In genomic region chr17:73210002-73210678, GRCh38 we compare ENCODE assay signal across 11 cellular contexts. TPM values are rescaled to one million over a fixed set of nuclear protein-coding genes. Genes with fewer than 3 reads are reported as not detected.
DNase-seq lines count a peak whose midpoint lies in the region; ATAC-seq and TF ChIP-seq lines count a peak whose summit lies in the region.
"Had no signal": no experiment of that assay in that cellular context is flagged by ENCODE, and none has a peak within 500 bp of the region (broad histone marks: within the 10 kb centered on the region; RNA-seq: fewer than 3 reads in every experiment).

No MANE protein-coding gene starts in this region.

- H3K4me3 ChIP-seq in AG04450 (ENCODE audit: low read depth, low read length) (no peak overlapping the region), DND-41 (ENCODE audit: low read depth in 1 of 2, low read length in 2 of 2) (no peak overlapping the region), SK-N-SH (ENCODE audit: low read depth in 2 of 2, low read length in 1 of 2) (no peak overlapping the region), fibroblast of lung (replicated peaks in 1 of 4; ENCODE audit: control extremely low read depth in 1 of 4, insufficient read depth in 1 of 4, low read depth in 3 of 4, low read length in 4 of 4) (no peak overlapping the region), gastrocnemius medialis (no peak overlapping the region)
- H3K4me3 ChIP-seq: upper lobe of left lung had no signal

- POLR2A ChIA-PET in AG04450 (lab: Yijun Ruan, JAX) (no interaction called here), SK-N-SH (lab: Yijun Ruan, JAX) (no interaction called here)

- TF ChIP-seq CTCF in AG04450 (IDR thresholded peaks at IDR 0.05; ENCODE audit: low read depth, low read length) (peak; percentile 42; the same call in 1 of the 2 replicates), DND-41 (IDR thresholded peaks at IDR 0.05; ENCODE audit: borderline replicate concordance, extremely low read depth, low read length, poor library complexity, severe bottlenecking) (peak; percentile 22), SK-N-SH (IDR thresholded peaks at IDR 0.05) (peak; percentile 63), fibroblast of lung (conservative IDR thresholded peaks at IDR 0.05 in 1 of 2, IDR thresholded peaks at IDR 0.05 in 1 of 2; ENCODE audit: low read depth in 1 of 2, low read length in 2 of 2) (peak; percentile 17 to 38), gastrocnemius medialis (IDR thresholded peaks at IDR 0.05 in 4 of 5, conservative IDR thresholded peaks at IDR 0.05 in 1 of 5) (no peak)

- ATAC-seq in DND-41 (ENCODE audit: insufficient read depth, low read depth) (peak; percentile 47; the same call in 1 of the 3 replicates), gastrocnemius medialis (no peak)

- 84% methylated on average over 8 of the region's 8 CpGs for WGBS in SK-N-SH (ENCODE audit: low lambda C conversion rate)

- H3K27ac ChIP-seq in AG04450 (ENCODE audit: low read depth, low read length) = no peak overlapping the region
- no peak overlapping the region for H3K27ac ChIP-seq in DND-41 (ENCODE audit: low read length)
- 0 out of 4 replicates have a peak overlapping the region, but pooled peaks of 1 of the 2 experiments have one; percentile 4 for H3K27ac ChIP-seq in SK-N-SH (ENCODE audit: low read depth in 2 of 2, low read length in 1 of 2)
- H3K27ac ChIP-seq in fibroblast of lung (ENCODE audit: insufficient read depth, low read length) = no peak overlapping the region
- H3K27ac ChIP-seq in gastrocnemius medialis = no peak overlapping the region
- H3K27ac ChIP-seq: upper lobe of left lung had no signal

- intact Hi-C loops in gastrocnemius medialis (cut with DNase I; ENCODE audit: low total_unique reads) = no loop called here

- H3K9me3 ChIP-seq in AG04450 (ENCODE audit: control insufficient read depth, insufficient read depth, low read length) = no peaks in the 10 kb centered on the region
- no peaks in the 10 kb centered on the region for H3K9me3 ChIP-seq in DND-41 (ENCODE audit: insufficient read depth, low read length, severe bottlenecking)
- H3K9me3 ChIP-seq in SK-N-SH = no peaks in the 10 kb centered on the region
- H3K9me3 ChIP-seq in fibroblast of lung (ENCODE audit: control insufficient read depth, insufficient read depth, low read depth, low read length) = no peaks in the 10 kb centered on the region
- no peaks in the 10 kb centered on the region for H3K9me3 ChIP-seq in gastrocnemius medialis
- H3K9me3 ChIP-seq: upper lobe of left lung had no signal

- H4K20me1 ChIP-seq in DND-41 (ENCODE audit: insufficient read depth, low read length) (no peaks in the 10 kb centered on the region), SK-N-SH (ENCODE audit: insufficient read depth) (peaks cover 16% of the 10 kb centered on the region), fibroblast of lung (ENCODE audit: control insufficient read depth, extremely low read depth, insufficient read depth, low read length) (no peaks in the 10 kb centered on the region)

- no peak for TF ChIP-seq RAD21 in SK-N-SH (IDR thresholded peaks at IDR 0.05; ENCODE audit: low read length)

- H3K9ac ChIP-seq in DND-41 (ENCODE audit: low read depth, low read length) (no peak overlapping the region), SK-N-SH (no peak overlapping the region), fibroblast of lung (ENCODE audit: insufficient read depth, low read length) (no peak overlapping the region)

- H2AFZ ChIP-seq in DND-41 (ENCODE audit: low read depth, low read length) (no peak overlapping the region), SK-N-SH (ENCODE audit: low read depth) (no peak overlapping the region), fibroblast of lung (ENCODE audit: low read length) (no peak overlapping the region)

- H3K9me2 ChIP-seq in SK-N-SH = no peaks in the 10 kb centered on the region

- TF ChIP-seq POLR2A in gastrocnemius medialis (IDR thresholded peaks at IDR 0.05) = no peak

- no peaks in the 10 kb centered on the region for H3K4me1 ChIP-seq in DND-41 (ENCODE audit: insufficient read depth, low read length)
- no peaks in the 10 kb centered on the region for H3K4me1 ChIP-seq in SK-N-SH (ENCODE audit: control insufficient read depth in 1 of 2, insufficient read depth in 2 of 2, low read depth in 1 of 2, low read length in 1 of 2)
- H3K4me1 ChIP-seq in fibroblast of lung (ENCODE audit: control insufficient read depth, extremely low read depth, insufficient read depth, low read length) = no peaks in the 10 kb centered on the region
- H3K4me1 ChIP-seq in gastrocnemius medialis = peaks cover 0 to 10% of the 10 kb centered on the region in 2 donors

- TF ChIP-seq EP300 in SK-N-SH (IDR thresholded peaks at IDR 0.05; ENCODE audit: borderline replicate concordance in 1 of 2, low read depth in 1 of 2, low read length in 1 of 2) = no peak

- no peak for DNase-seq in AG04450 (ENCODE audit: low read depth, low spot score)
- no peak for DNase-seq in DND-41
- DNase-seq in SK-N-SH = peak; percentile 80
- DNase-seq in fibroblast of lung (ENCODE audit: low read depth in 2 of 2) = no peak
- DNase-seq in T-helper 9 cell = no peak
- no peak for DNase-seq in gastrocnemius medialis
- no peak for DNase-seq in mucosa of gallbladder (ENCODE audit: low spot score)
- no peak for DNase-seq in A172 (ENCODE audit: low spot score)
- DNase-seq: upper lobe of left lung had no signal

- in situ Hi-C loops in gastrocnemius medialis (cut with MboI; ENCODE audit: low sequenced_read_pairs in 4 of 4) = no loop called here

- H3K27me3 ChIP-seq in AG04450 (ENCODE audit: control insufficient read depth, insufficient read depth, low read length) (no peaks in the 10 kb centered on the region), DND-41 (ENCODE audit: insufficient read depth, low read length, poor library complexity) (no peaks in the 10 kb centered on the region), SK-N-SH (ENCODE audit: insufficient read depth) (no peaks in the 10 kb centered on the region), fibroblast of lung (ENCODE audit: control insufficient read depth, insufficient read depth, low read length) (no peaks in the 10 kb centered on the region), gastrocnemius medialis (no peaks in the 10 kb centered on the region)
- H3K27me3 ChIP-seq: upper lobe of left lung had no signal

- peaks cover 25% of the 10 kb centered on the region for H3F3A ChIP-seq in SK-N-SH (replicated peaks; ENCODE audit: insufficient read depth)

- H3K79me2 ChIP-seq in DND-41 (ENCODE audit: insufficient read depth, low read length) (peaks cover 17% of the 10 kb centered on the region), SK-N-SH (ENCODE audit: insufficient read depth) (peaks cover 61% of the 10 kb centered on the region), fibroblast of lung (ENCODE audit: control insufficient read depth, insufficient read depth, low read length) (no peaks in the 10 kb centered on the region)

- CTCF ChIA-PET in AG04450 (lab: Charles Lee) (interaction anchor here (0.7 to 0.9 kb wide), 3 partner anchors 19 to 224 kb away, joined by 3 to 4 read pairs (median 4); no protein-coding TSS in a partner anchor), SK-N-SH (lab: Yijun Ruan, JAX) (interaction anchor here (0.7 to 1.7 kb wide), 5 partner anchors 13 to 160 kb away, joined by 3 to 7 read pairs (median 3); no protein-coding TSS in a partner anchor)

- H3K4me2 ChIP-seq in DND-41 (ENCODE audit: insufficient read depth, low read length) (no peak overlapping the region), SK-N-SH (no peak overlapping the region), fibroblast of lung (ENCODE audit: extremely low read depth, insufficient read depth, low read length) (no peak overlapping the region)

- H3K36me3 ChIP-seq in DND-41 (ENCODE audit: insufficient read depth, low read length) (peaks cover 55% of the 10 kb centered on the region), SK-N-SH (replicated peaks in 1 of 2; ENCODE audit: control insufficient read depth in 1 of 2, insufficient read depth in 2 of 2, low read length in 1 of 2) (peaks cover 56 to 64% of the 10 kb centered on the region in 2 experiments), fibroblast of lung (ENCODE audit: control insufficient read depth, insufficient read depth, low read length) (peaks cover 10% of the 10 kb centered on the region), gastrocnemius medialis (peaks cover 0 to 60% of the 10 kb centered on the region in 2 donors)

RNA-seq across cellular contexts. Expression of gene COG1, which starts 17.3 kb away (rescaled TPM):
- polyA plus RNA-seq in AG04450 (2011; rRNA removed) (30.2 and 36.9 TPM in 2 replicates), SK-N-SH (2012; rRNA removed) (52.8 and 53.1 TPM in 2 replicates), fibroblast of lung (21.0 and 27.0 TPM in 2 replicates)
- polyA minus RNA-seq in AG04450 (2011; rRNA and poly(A)+ RNA removed) = 42.8 and 59.6 TPM in 2 replicates
- polyA plus RNA-seq in SK-N-SH (2012; cell fraction: cytosol; rRNA removed) = 21.9 and 24.1 TPM in 2 replicates
- polyA plus RNA-seq in SK-N-SH (2012; cell fraction: nucleus; rRNA removed) = 159 and 187 TPM in 2 replicates
- total RNA-seq in fibroblast of lung (12.6 and 20.0 TPM in 2 replicates), gastrocnemius medialis (10 to 100 TPM; 21.2 to 34.7 (median 26.7) TPM), mucosa of gallbladder (50.6 TPM)
- 26.1 and 36.5 TPM in 2 replicates for polyA plus RNA-seq in fibroblast of lung (2012)
- polyA minus RNA-seq in fibroblast of lung (ENCODE audit: low replicate concordance) = 43.8 and 53.5 TPM in 2 replicates
- 25.3 and 28.0 TPM in 2 replicates for total RNA-seq in A172 (2014; rRNA removed; shearing (Covaris generic))

RNA-seq across cellular contexts. Expression of gene SSTR2, which starts 45.3 kb away (rescaled TPM):
- polyA plus RNA-seq in AG04450 (2011; rRNA removed) = 0.11 and 0.15 TPM in 2 replicates
- polyA minus RNA-seq in AG04450 (2011; rRNA and poly(A)+ RNA removed) = 0.22 and 0.28 TPM in 2 replicates
- polyA plus RNA-seq in SK-N-SH (2012; rRNA removed) = 0.44 and 0.67 TPM in 2 replicates
- polyA plus RNA-seq in SK-N-SH (2012; cell fraction: cytosol; rRNA removed) = 0.41 and 0.47 TPM in 2 replicates
- polyA plus RNA-seq in SK-N-SH (2012; cell fraction: nucleus; rRNA removed) = 0.49 and 0.73 TPM in 2 replicates
- total RNA-seq in fibroblast of lung = not detected in 2 replicates
- not detected in 2 replicates for polyA plus RNA-seq in fibroblast of lung
- 0.01 TPM in 2 replicates for polyA plus RNA-seq in fibroblast of lung (2012)
- not detected in 2 replicates for polyA minus RNA-seq in fibroblast of lung (ENCODE audit: low replicate concordance)
- total RNA-seq in gastrocnemius medialis = 1 to 10 TPM in 2 of 4 donors, under 1 TPM in 2; 0.31 to 2.3 (median 0.82) TPM
- 0.14 TPM for total RNA-seq in mucosa of gallbladder
- total RNA-seq in A172 (2014; rRNA removed; shearing (Covaris generic)) = 4.3 and 4.8 TPM in 2 replicates
- polyA plus RNA-seq: keratinocyte had no signal

RNA-seq across cellular contexts. Expression of gene CPSF4L, which starts 51.5 kb away (rescaled TPM):
- polyA plus RNA-seq in AG04450 (2011; rRNA removed) (not detected in 2 replicates), SK-N-SH (2012; rRNA removed) (0.10 TPM in 1 of 2 replicates, not detected in the other), fibroblast of lung (not detected in 2 replicates)
- not detected in 2 replicates for polyA minus RNA-seq in AG04450 (2011; rRNA and poly(A)+ RNA removed)
- polyA plus RNA-seq in SK-N-SH (2012; cell fraction: cytosol; rRNA removed) = not detected in 2 replicates
- not detected in 2 replicates for polyA plus RNA-seq in SK-N-SH (2012; cell fraction: nucleus; rRNA removed)
- total RNA-seq in fibroblast of lung (0.26 TPM in 1 of 2 replicates, not detected in the other), gastrocnemius medialis (not detected), mucosa of gallbladder (not detected)
- polyA plus RNA-seq in fibroblast of lung (2012) = not detected in 2 replicates
- polyA minus RNA-seq in fibroblast of lung (ENCODE audit: low replicate concordance) = not detected in 2 replicates
- total RNA-seq in A172 (2014; rRNA removed; shearing (Covaris generic)) = not detected in 2 replicates
- total RNA-seq: T-helper 1 cell treated with Interleukin-12 subunit alpha and Interleukin-12 subunit beta and Interleukin-4 antibody, amounts not matched to agents 30 ng/mL and 1 ng/mL, for 36 hours had no signal
- polyA plus RNA-seq: keratinocyte had no signal

Comparison
In these comparisons a context has a peak if more than half of its experiments do, and no peak if none do; other contexts are left out.
1. CTCF ChIP-seq: peak in AG04450 (single experiment), DND-41 (single experiment), SK-N-SH (single experiment) and fibroblast of lung (2 of 2); none in gastrocnemius medialis (0 of 5).